16 cellular contexts compared by ENCODE assay signal in the genomic region with DNA sequence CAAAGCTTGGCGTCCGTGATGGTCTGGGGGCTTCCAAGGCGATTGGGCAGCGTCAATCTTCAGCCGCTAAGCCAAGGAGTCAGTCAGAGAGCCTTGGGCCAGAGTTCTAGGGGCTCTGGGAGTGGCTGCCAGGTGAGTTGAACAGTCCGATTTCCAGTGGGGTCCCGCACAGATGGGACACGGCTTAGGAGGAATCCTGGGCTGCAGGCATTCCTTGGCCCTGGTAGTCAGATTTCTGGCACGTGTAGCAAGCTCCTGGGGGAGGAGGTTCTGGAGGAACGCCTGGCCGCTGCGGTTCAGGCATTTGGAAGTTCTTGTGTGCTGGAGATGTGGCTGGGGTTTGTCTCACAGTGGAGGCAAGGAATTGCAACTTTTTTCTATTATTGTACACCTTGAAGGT. TPM values are rescaled to one million over a fixed set of nuclear protein-coding genes. Genes with fewer than 3 reads are reported as not detected.
"Had no signal": no experiment of that assay in that cellular context is flagged by ENCODE, and none has a peak within 500 bp of the region (broad histone marks: within the 10 kb centered on the region; RNA-seq: fewer than 3 reads in every experiment).

No MANE protein-coding gene starts in this region.

RNA-seq across cellular contexts. Expression of a gene that starts 38.9 kb away (rescaled TPM):
- total RNA-seq: activated CD4-positive, alpha-beta T cell treated with anti-CD3 and anti-CD28 coated beads, Interleukin-2, amount 10 ng/mL, durations not matched to agents 7 days and 5 days; activated CD8-positive, alpha-beta T cell treated with anti-CD3 and anti-CD28 coated beads for 36 hours; activated naive CD4-positive, alpha-beta T cell treated with anti-CD3 and anti-CD28 coated beads for 36 hours; activated naive CD8-positive, alpha-beta T cell treated with anti-CD3 and anti-CD28 coated beads for 36 hours; activated T-cell treated with anti-CD3 and anti-CD28 coated beads, Interleukin-2, amount 50 U/mL, for 4 hours; activated T-helper 1 cell treated with anti-CD3 and anti-CD28 coated beads, Interleukin-12 subunit alpha, Interleukin-12 subunit beta, Interleukin-2, Interleukin-4 antibody, amounts not matched to agents 30 ng/mL and 10 ng/mL and 1 ng/mL, durations not matched to agents 14 hours and 24 hours and 36 hours; activated T-helper 2 cell treated with anti-CD3 and anti-CD28 coated beads, Interferon-gamma antibody, Interleukin-2, Interleukin-4, amounts not matched to agents 10 μg/mL and 5 μg/mL and 100 μg/mL, durations not matched to agents 14 hours and 24 hours and 36 hours; adrenal gland; aorta; body of pancreas; endodermal cell; epithelial cell of proximal tubule; esophagus mucosa; fibroblast of villous mesenchyme; gastroesophageal sphincter; glomerular endothelial cell had no signal
- polyA plus RNA-seq: adrenal gland, aorta had no signal
